1 cellular context compared by ENCODE assay signal in genomic region chr21:43972850-43973633, GRCh38.
TF ChIP-seq lines count a peak whose summit lies in the region.

No MANE protein-coding gene starts in this region.

TF ChIP-seq in K562, 482 proteins besides CTCF, POLR2A, EP300 and RAD21 (continued from another document):
- TF ChIP-seq MLLT1 (IDR thresholded peaks at IDR 0.05) (no peak), HOXB6 (CRISPR knock-in tag; IDR thresholded peaks at IDR 0.05; ENCODE audit: borderline replicate concordance) (no peak), SOX6 (IDR thresholded peaks at IDR 0.05) (no peak), TFAP4 (CRISPR knock-in tag; IDR thresholded peaks at IDR 0.05; ENCODE audit: borderline replicate concordance) (peak; percentile 89), ZNF518B (CRISPR knock-in tag; IDR thresholded peaks at IDR 0.05) (no peak), TCF3 (CRISPR knock-in tag; IDR thresholded peaks at IDR 0.05) (peak; percentile 54), SMAD3 (CRISPR knock-in tag; conservative IDR thresholded peaks at IDR 0.05) (no peak), SMAD1 (IDR thresholded peaks at IDR 0.05; ENCODE audit: low read depth, low read length, partially characterized antibody) (no peak), MCM5 (IDR thresholded peaks at IDR 0.05; ENCODE audit: low read depth) (no peak), MED1 (CRISPR knock-in tag; IDR thresholded peaks at IDR 0.05; ENCODE audit: borderline replicate concordance) (no peak), ZNF436 (CRISPR knock-in tag; IDR thresholded peaks at IDR 0.05) (no peak), TAL1 (IDR thresholded peaks at IDR 0.05) (peak; percentile 47; the same call in 1 of the 2 replicates), ETV6 (IDR thresholded peaks at IDR 0.05; ENCODE audit: borderline replicate concordance in 1 of 2, low read depth in 2 of 2, low read length in 1 of 2) (no peak), ETV6 (CRISPR knock-in tag; IDR thresholded peaks at IDR 0.05; ENCODE audit: borderline replicate concordance) (no peak), MYC (IDR thresholded peaks at IDR 0.05; ENCODE audit: low read depth, low read length) (0 out of 2 replicates have a peak, but pooled peaks have one; percentile 22), MYC (CRISPR knock-in tag; IDR thresholded peaks at IDR 0.05; ENCODE audit: borderline replicate concordance, low read depth) (no peak), CBFA2T2 (conservative IDR thresholded peaks at IDR 0.05) (peak; percentile 64), ZBTB1 (CRISPR knock-in tag; IDR thresholded peaks at IDR 0.05; ENCODE audit: borderline replicate concordance, low read depth) (no peak), CREB1 (IDR thresholded peaks at IDR 0.05) (no peak), CREB1 (CRISPR knock-in tag; IDR thresholded peaks at IDR 0.05) (no peak), ZBTB33 (CRISPR knock-in tag; IDR thresholded peaks at IDR 0.05) (peak; percentile 72), SMC3 (conservative IDR thresholded peaks at IDR 0.05; ENCODE audit: insufficient read depth, low read depth, low read length) (no peak), NELFE (IDR thresholded peaks at IDR 0.05; ENCODE audit: insufficient read depth, insufficient read length) (no peak), ARID1B (IDR thresholded peaks at IDR 0.05) (0 out of 2 replicates have a peak, but pooled peaks have one; percentile 32), CXXC5 (CRISPR knock-in tag; IDR thresholded peaks at IDR 0.05) (no peak), NFIC (IDR thresholded peaks at IDR 0.05) (peak; percentile 96), POLR2AphosphoS5 (IDR thresholded peaks at IDR 0.05; ENCODE audit: control insufficient read depth, insufficient read depth, low read depth, low read length) (peak; percentile 63; the same call in 1 of the 2 replicates), SPI1 (IDR thresholded peaks at IDR 0.05; ENCODE audit: borderline replicate concordance, low read depth, low read length) (no peak), DACH1 (IDR thresholded peaks at IDR 0.05; ENCODE audit: partially characterized antibody) (peak; percentile 45), YY1 (IDR thresholded peaks at IDR 0.05; ENCODE audit: borderline replicate concordance in 1 of 3, control insufficient read depth in 1 of 3, extremely low read depth in 1 of 3, insufficient read depth in 3 of 3, insufficient read length in 1 of 3, insufficient replicate concordance in 2 of 3, low read depth in 1 of 3, low read length in 2 of 3) (no peak), BRF1 (IDR thresholded peaks at IDR 0.05; ENCODE audit: borderline replicate concordance, extremely low read depth, insufficient read length) (no peak)
- TF ChIP-seq, protein P1, sequence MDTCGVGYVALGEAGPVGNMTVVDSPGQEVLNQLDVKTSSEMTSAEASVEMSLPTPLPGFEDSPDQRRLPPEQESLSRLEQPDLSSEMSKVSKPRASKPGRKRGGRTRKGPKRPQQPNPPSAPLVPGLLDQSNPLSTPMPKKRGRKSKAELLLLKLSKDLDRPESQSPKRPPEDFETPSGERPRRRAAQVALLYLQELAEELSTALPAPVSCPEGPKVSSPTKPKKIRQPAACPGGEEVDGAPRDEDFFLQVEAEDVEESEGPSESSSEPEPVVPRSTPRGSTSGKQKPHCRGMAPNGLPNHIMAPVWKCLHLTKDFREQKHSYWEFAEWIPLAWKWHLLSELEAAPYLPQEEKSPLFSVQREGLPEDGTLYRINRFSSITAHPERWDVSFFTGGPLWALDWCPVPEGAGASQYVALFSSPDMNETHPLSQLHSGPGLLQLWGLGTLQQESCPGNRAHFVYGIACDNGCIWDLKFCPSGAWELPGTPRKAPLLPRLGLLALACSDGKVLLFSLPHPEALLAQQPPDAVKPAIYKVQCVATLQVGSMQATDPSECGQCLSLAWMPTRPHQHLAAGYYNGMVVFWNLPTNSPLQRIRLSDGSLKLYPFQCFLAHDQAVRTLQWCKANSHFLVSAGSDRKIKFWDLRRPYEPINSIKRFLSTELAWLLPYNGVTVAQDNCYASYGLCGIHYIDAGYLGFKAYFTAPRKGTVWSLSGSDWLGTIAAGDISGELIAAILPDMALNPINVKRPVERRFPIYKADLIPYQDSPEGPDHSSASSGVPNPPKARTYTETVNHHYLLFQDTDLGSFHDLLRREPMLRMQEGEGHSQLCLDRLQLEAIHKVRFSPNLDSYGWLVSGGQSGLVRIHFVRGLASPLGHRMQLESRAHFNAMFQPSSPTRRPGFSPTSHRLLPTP (IDR thresholded peaks at IDR 0.05; ENCODE audit: borderline replicate concordance, extremely low read depth, insufficient read length), result no peak
